ENCODE assay signal across 9 cellular contexts in the genomic region with DNA sequence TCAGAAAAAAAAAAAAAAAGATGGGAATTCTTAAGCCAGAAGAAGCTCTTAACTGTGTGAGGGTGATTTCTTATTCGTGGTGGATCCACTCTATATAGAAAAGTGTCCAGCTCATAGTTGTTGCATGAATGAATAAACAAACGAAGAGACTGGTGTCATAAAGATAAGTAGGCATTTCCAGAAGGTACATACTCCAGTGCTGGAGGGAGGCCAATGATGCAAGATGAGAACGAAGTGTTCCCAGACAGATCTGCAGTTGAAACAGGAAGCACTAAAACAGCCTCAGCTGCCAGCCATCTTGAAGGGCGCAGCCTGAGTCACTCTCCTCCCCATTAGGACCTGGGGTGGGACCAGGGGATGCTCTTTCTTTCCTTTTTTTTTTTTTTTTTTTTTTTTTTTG. TPM values are rescaled to one million over a fixed set of nuclear protein-coding genes. Genes with fewer than 3 reads are reported as not detected.
A peak's percentile ranks its signal among the peaks of the same experiment; 100 is the strongest.
DNase-seq lines count a peak whose midpoint lies in the region; ATAC-seq, FAIRE-seq and TF ChIP-seq lines count a peak whose summit lies in the region.
"Had no signal": no experiment of that assay in that cellular context is flagged by ENCODE, and none has a peak within 500 bp of the region (broad histone marks: within the 10 kb centered on the region; RNA-seq: fewer than 3 reads in every experiment).

No MANE protein-coding gene starts in this region.

- POLR2A ChIA-PET in K562 (lab: Yijun Ruan, JAX): no interaction called here

- TF ChIP-seq RAD21 in K562 (CRISPR knock-in tag; conservative IDR thresholded peaks at IDR 0.05 in 1 of 2, IDR thresholded peaks at IDR 0.05 in 1 of 2): no peak

- DNase-seq in AG20443 (ENCODE audit: low spot score) (peak; percentile 50), NCI-H1092 (lab: John Stamatoyannopoulos, UW) (peak; percentile 59), K562 (ENCODE audit: extremely low read depth in 1 of 4, low spot score in 3 of 4) (peak in 2 of 4 experiments; percentile 18 to 21), right lobe of liver (peak in 1 of 3 donors; percentile 61), natural killer cell (no peak), NCI-H526 treated with DMSO at 0.1 percent for 48 hours (lab: John Stamatoyannopoulos, UW) (no peak)
- DNase-seq: activated naive CD8-positive, alpha-beta T cell treated with anti-CD3 and anti-CD28 coated beads, Interleukin-2, amount 10 ng/mL, durations not matched to agents 7 days and 5 days had no signal

- H3K27ac ChIP-seq in K562 (ENCODE audit: extremely low read depth, low read depth, low read length) (no peak overlapping the region), right lobe of liver (no peak overlapping the region)

- H3K79me2 ChIP-seq in K562 (ENCODE audit: control insufficient read depth, insufficient read depth, low read length): no peaks in the 10 kb centered on the region

- H3K4me3 ChIP-seq in K562 (no peak overlapping the region), right lobe of liver (no peak overlapping the region)

- FAIRE-seq in K562 (lab: Jason Lieb, UNC): no peak

- CTCF ChIA-PET in K562 (lab: Yijun Ruan, JAX; ENCODE audit: low intra/inter-chr PET ratio): no interaction called here

- peaks cover 0 to under 1% of the 10 kb centered on the region in 2 donors for H3K4me1 Mint-ChIP-seq in natural killer cell

- peak; percentile 86 for ATAC-seq in K562
- peak; percentile 22 to 76 (median 45) for ATAC-seq in right lobe of liver
- ATAC-seq in HG02870 (IDR thresholded peaks at IDR 0.05; ENCODE audit: unreplicated experiment): no peak
- ATAC-seq in natural killer cell: no peak
- no peak for ATAC-seq in GM19395 (IDR thresholded peaks at IDR 0.05; ENCODE audit: unreplicated experiment)

- no TSS peak for BruUV-seq in K562 (replicated peaks; lab: Mats Ljungman, UMichigan)

- no peak for TF ChIP-seq POLR2A in K562 (conservative IDR thresholded peaks at IDR 0.05)
- TF ChIP-seq POLR2A in right lobe of liver (IDR thresholded peaks at IDR 0.05): no peak

- no peak overlapping the region for H3K9ac ChIP-seq in K562 (ENCODE audit: insufficient read depth in 1 of 2, low read depth in 2 of 2, low read length in 2 of 2)

- H3K27me3 ChIP-seq in K562 (ENCODE audit: control insufficient read depth in 2 of 2, insufficient read depth in 2 of 2, low read length in 2 of 2) (peaks cover 3 to 7% of the 10 kb centered on the region in 2 experiments; a peak in 2 of 5 replicates), right lobe of liver (no peaks in the 10 kb centered on the region)

- H3K9me3 Mint-ChIP-seq in natural killer cell: no peaks in the 10 kb centered on the region

- no peak overlapping the region for H3K27ac Mint-ChIP-seq in natural killer cell
- H3K27ac Mint-ChIP-seq: activated naive CD8-positive, alpha-beta T cell treated with anti-CD3 and anti-CD28 coated beads, Interleukin-2, amount 10 ng/mL, durations not matched to agents 7 days and 5 days had no signal

- no peaks in the 10 kb centered on the region for H3K36me3 ChIP-seq in K562 (ENCODE audit: control insufficient read depth, insufficient read depth, low read length)
- H3K36me3 ChIP-seq in right lobe of liver: no peaks in the 10 kb centered on the region

- TF ChIP-seq CTCF in K562 (IDR thresholded peaks at IDR 0.05 in 2 of 3, conservative IDR thresholded peaks at IDR 0.05 in 1 of 3; ENCODE audit: insufficient read depth in 2 of 3, low read depth in 1 of 3, low read length in 3 of 3): no peak
- no peak for TF ChIP-seq CTCF in right lobe of liver (IDR thresholded peaks at IDR 0.05)
- no peak for TF ChIP-seq CTCF in natural killer cell (IDR thresholded peaks at IDR 0.05)

- H3K27me3 Mint-ChIP-seq in natural killer cell (ENCODE audit: low read depth in 2 of 2): no peaks in the 10 kb centered on the region

- no peak overlapping the region for H2AFZ ChIP-seq in K562 (ENCODE audit: low read depth, low read length)

- TF ChIP-seq EP300 in K562 (IDR thresholded peaks at IDR 0.05; ENCODE audit: low read length): no peak

- no peak overlapping the region for H3K4me2 ChIP-seq in K562 (ENCODE audit: insufficient read depth, low read length)

- H3K9me1 ChIP-seq in K562 (ENCODE audit: control insufficient read depth, insufficient read depth, low read length): no peaks in the 10 kb centered on the region

- H3K9me3 ChIP-seq in K562 (replicated peaks; ENCODE audit: control insufficient read depth, insufficient read depth, low read depth, low read length): no peaks in the 10 kb centered on the region
- no peaks in the 10 kb centered on the region for H3K9me3 ChIP-seq in right lobe of liver

- H3K4me1 ChIP-seq in K562 (replicated peaks in 1 of 2; ENCODE audit: control insufficient read depth in 2 of 2, insufficient read depth in 2 of 2, low read length in 2 of 2): peaks cover 5 to 8% of the 10 kb centered on the region in 2 experiments; a peak in 3 of 5 replicates
- no peaks in the 10 kb centered on the region for H3K4me1 ChIP-seq in right lobe of liver

- H3K36me3 Mint-ChIP-seq in natural killer cell: no peaks in the 10 kb centered on the region
- H3K36me3 Mint-ChIP-seq: activated naive CD8-positive, alpha-beta T cell treated with anti-CD3 and anti-CD28 coated beads, Interleukin-2, amount 10 ng/mL, durations not matched to agents 7 days and 5 days had no signal

- H4K20me1 ChIP-seq in K562 (replicated peaks; ENCODE audit: control insufficient read depth, insufficient read depth, low read length): no peaks in the 10 kb centered on the region

- intact Hi-C loops in K562 (cut with micrococcal nuclease): no loop called here
- intact Hi-C loops in right lobe of liver (cut with DNase I): no loop called here
- intact Hi-C loops in natural killer cell (cut with micrococcal nuclease): no loop called here

- in situ Hi-C loops in K562 (cut with MboI): no loop called here

- WGBS in K562 (ENCODE audit: insufficient coverage, low coverage, missing lambda C conversion rate): 0% methylated on average over 4 of the region's 4 CpGs
- WGBS in right lobe of liver (ENCODE audit: insufficient coverage, low coverage, low lambda C conversion rate, missing lambda C conversion rate): 23% methylated on average over 4 of the region's 4 CpGs

- H3K4me3 Mint-ChIP-seq in natural killer cell: no peak overlapping the region
- H3K4me3 Mint-ChIP-seq: activated naive CD8-positive, alpha-beta T cell treated with anti-CD3 and anti-CD28 coated beads, Interleukin-2, amount 10 ng/mL, durations not matched to agents 7 days and 5 days had no signal

TF ChIP-seq in K562, 482 proteins besides CTCF, POLR2A, EP300 and RAD21 (continues in another document):
- TF ChIP-seq EGR1 (conservative IDR thresholded peaks at IDR 0.05) (no peak), ZNF551 (CRISPR knock-in tag; IDR thresholded peaks at IDR 0.05) (no peak), RBM14 (IDR thresholded peaks at IDR 0.05; ENCODE audit: borderline replicate concordance, insufficient read depth, low read depth, low read length) (no peak), TSC22D4 (tag; IDR thresholded peaks at IDR 0.05) (no peak), NFIX (CRISPR knock-in tag; IDR thresholded peaks at IDR 0.05; ENCODE audit: low read depth) (no peak), TAL1 (IDR thresholded peaks at IDR 0.05) (0 out of 2 replicates have a peak, but pooled peaks have one; percentile 16), SMARCA4 (IDR thresholded peaks at IDR 0.05) (peak; percentile 12; the same call in 1 of the 2 replicates), HNRNPH1 (optimal IDR thresholded peaks at IDR 0.05; ENCODE audit: low read depth, low read length) (no peak), ZSCAN32 (CRISPR knock-in tag; IDR thresholded peaks at IDR 0.05) (no peak)
- TF ChIP-seq, protein P1, sequence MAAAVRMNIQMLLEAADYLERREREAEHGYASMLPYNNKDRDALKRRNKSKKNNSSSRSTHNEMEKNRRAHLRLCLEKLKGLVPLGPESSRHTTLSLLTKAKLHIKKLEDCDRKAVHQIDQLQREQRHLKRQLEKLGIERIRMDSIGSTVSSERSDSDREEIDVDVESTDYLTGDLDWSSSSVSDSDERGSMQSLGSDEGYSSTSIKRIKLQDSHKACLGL (CRISPR knock-in tag; IDR thresholded peaks at IDR 0.05; ENCODE audit: borderline replicate concordance, poor library complexity, severe bottlenecking): no peak

RNA-seq across cellular contexts. Expression of a gene that starts 47.4 kb away (rescaled TPM):
- not detected in 2 replicates for total RNA-seq in K562 (2011; cell fraction: chromatin; rRNA removed; ENCODE audit: low replicate concordance)
- total RNA-seq in K562 (2011; cell fraction: nucleolus; rRNA removed): not detected in 2 replicates
- total RNA-seq in K562 (2011; cell fraction: nucleoplasm; rRNA removed): not detected in 2 replicates
- total RNA-seq in K562 (2014; rRNA removed) (not detected in 2 replicates), K562 (2014; rRNA removed; fragmentation: Illumina TruSeq; extraction: Trizol) (not detected in 2 replicates), K562 (2015; rRNA removed; fragmentation: Illumina TruSeq; extraction: Trizol) (not detected in 2 replicates), K562 (2021) (0.24 and 0.27 TPM in 2 replicates), right lobe of liver (under 1 TPM in 3 of 6 experiments, not detected in 3; 0.27 to 0.80 (median 0.42) TPM), natural killer cell (100 to 1,000 TPM; 152 to 240 (median 167) TPM)
- polyA plus RNA-seq in K562 (2011; rRNA removed) (not detected in 2 replicates), K562 (2014; fragmentation: Illumina TruSeq; extraction: Trizol) (not detected in 2 replicates), K562 (2014; fragmentation: Nextera tagmentation; extraction: Ambion mirVana) (not detected), K562 (2014; rRNA removed) (not detected in 2 replicates)
- polyA plus RNA-seq in K562 (2011; cell fraction: cytosol; rRNA removed): not detected in 2 replicates
- not detected in 2 replicates for polyA plus RNA-seq in K562 (2011; cell fraction: nucleus; rRNA removed)
- polyA plus RNA-seq in K562 (2012): not detected in 2 replicates
- not detected in 2 replicates for polyA minus RNA-seq in K562 (2011; rRNA and poly(A)+ RNA removed)
- not detected in 2 replicates for polyA minus RNA-seq in K562 (2011; cell fraction: cytosol; rRNA and poly(A)+ RNA removed)
- polyA minus RNA-seq in K562 (2011; cell fraction: nucleus; rRNA and poly(A)+ RNA removed): not detected in 2 replicates

Comparison
In these comparisons a context has a peak if more than half of its experiments do, and no peak if none do; other contexts are left out.
1. DNase-seq: peak in AG20443 (single experiment) and NCI-H1092 (single experiment); none in natural killer cell (single experiment) and NCI-H526 treated with DMSO at 0.1 percent for 48 hours (single experiment).
2. ATAC-seq: peak in K562 (single experiment) and right lobe of liver (4 of 4); none in HG02870 (single experiment), natural killer cell (0 of 3) and GM19395 (single experiment).
3. RNA of a gene that starts 47.4 kb away (total RNA-seq): 152 to 240 TPM in natural killer cell; 0.27 to 0.80 TPM in right lobe of liver and 0.24 to 0.27 TPM in K562; every median in the first group is over 10 times any median in the second.